In genomic region chr1:38827299-38827698, GRCh38 we compare ENCODE assay signal across 27 cellular contexts. TPM values are rescaled to one million over a fixed set of nuclear protein-coding genes. Genes with fewer than 3 reads are reported as not detected.
"Had no signal": no experiment of that assay in that cellular context is flagged by ENCODE, and none has a peak within 500 bp of the region (broad histone marks: within the 10 kb centered on the region; RNA-seq: fewer than 3 reads in every experiment).

No MANE protein-coding gene starts in this region.

- H3K27me3 ChIP-seq: right atrium auricular region, sigmoid colon had no signal

- H3K4me1 ChIP-seq: heart right ventricle, psoas muscle, right atrium auricular region, stomach had no signal

- H3K4me1 Mint-ChIP-seq: naive B cell, nephron had no signal

- H3K36me3 Mint-ChIP-seq: naive B cell; stimulated activated naive B cell treated with anti-CD40 and anti-IgM and Interleukin-4, amounts not matched to agents 10 μg/mL and 1 μg/mL and 100 μg/mL, for 72 hours had no signal

- H3K4me3 Mint-ChIP-seq: naive B cell; nephron; stimulated activated naive B cell treated with anti-CD40 and anti-IgM and Interleukin-4, amounts not matched to agents 10 μg/mL and 1 μg/mL and 100 μg/mL, for 72 hours had no signal

- H3K9me3 ChIP-seq: heart right ventricle, psoas muscle, right atrium auricular region, sigmoid colon, stomach, thoracic aorta, transverse colon had no signal

- H3K27ac Mint-ChIP-seq: naive B cell; nephron; stimulated activated naive B cell treated with anti-CD40 and anti-IgM and Interleukin-4, amounts not matched to agents 10 μg/mL and 1 μg/mL and 100 μg/mL, for 72 hours had no signal

- H3K9me3 Mint-ChIP-seq: naive B cell; nephron; stimulated activated naive B cell treated with anti-CD40 and anti-IgM and Interleukin-4, amounts not matched to agents 10 μg/mL and 1 μg/mL and 100 μg/mL, for 72 hours had no signal

- H3K36me3 ChIP-seq: heart right ventricle, right atrium auricular region, sigmoid colon, stomach, thoracic aorta, transverse colon had no signal

- DNase-seq: effector memory CD4-positive, alpha-beta T cell; heart right ventricle; hypothalamus; kidney glomerular epithelial cell; mesendoderm; naive B cell; psoas muscle; sigmoid colon; stimulated activated CD4-positive, alpha-beta T cell treated with anti-CD3 and anti-CD28 coated beads, Interleukin-2, amount 100 ng/mL, for 24 hours; stimulated activated CD4-positive, alpha-beta T cell treated with anti-CD3 and anti-CD28 coated beads, Interleukin-4, amount 100 ng/mL, for 4 hours; stimulated activated naive B cell treated with anti-CD40 and anti-IgM and Interleukin-4, amounts not matched to agents 10 μg/mL and 1 μg/mL and 100 μg/mL, for 72 hours; stomach; substantia nigra; transverse colon had no signal

- H3K4me3 ChIP-seq: heart right ventricle, psoas muscle, right atrium auricular region, sigmoid colon, skin epidermis, stomach, thoracic aorta, transverse colon had no signal

- H3K27ac ChIP-seq: heart right ventricle, psoas muscle, right atrium auricular region, sigmoid colon, skin epidermis, stomach, thoracic aorta, transverse colon had no signal

- ATAC-seq: esophagus mucosa; heart right ventricle; psoas muscle; stimulated activated naive B cell treated with anti-CD40 and anti-IgM and Interleukin-4, amounts not matched to agents 10 μg/mL and 1 μg/mL and 100 μg/mL, for 72 hours had no signal

- FAIRE-seq: endometrium, frontal cortex, islet of Langerhans had no signal

RNA-seq across cellular contexts. Expression of gene GJA9, which starts 54.1 kb away (rescaled TPM):
- total RNA-seq: frontal cortex, glomerular endothelial cell, heart right ventricle, liver, lung microvascular endothelial cell, osteoblast, psoas muscle, right atrium auricular region, sigmoid colon, thoracic aorta had no signal
- polyA plus RNA-seq: fibroblast of lung, heart right ventricle, liver, psoas muscle had no signal
